16 cellular contexts compared by ENCODE assay signal in genomic region chr1:94006604-94007003, GRCh38.
DNase-seq lines count a peak whose midpoint lies in the region; ATAC-seq and TF ChIP-seq lines count a peak whose summit lies in the region.
"Had no signal": no experiment of that assay in that cellular context is flagged by ENCODE, and none has a peak within 500 bp of the region (broad histone marks: within the 10 kb centered on the region; RNA-seq: fewer than 3 reads in every experiment).

No MANE protein-coding gene starts in this region.

- POLR2A ChIA-PET in activated CD4-positive, alpha-beta memory T cell treated with anti-CD3 and anti-CD28 coated beads, Interleukin-2, amount 10 ng/mL, durations not matched to agents 7 days and 5 days (lab: Charles Lee): no interaction called here
- POLR2A ChIA-PET in CD4-positive, alpha-beta T cell (lab: Charles Lee): no interaction called here
- POLR2A ChIA-PET in RWPE1 (lab: Yijun Ruan, JAX; ENCODE audit: low non-redundant PET): no interaction called here

- H3K9me3 Mint-ChIP-seq in activated CD4-positive, alpha-beta memory T cell treated with anti-CD3 and anti-CD28 coated beads, Interleukin-2, amount 10 ng/mL, durations not matched to agents 7 days and 5 days: no peaks in the 10 kb centered on the region
- H3K9me3 Mint-ChIP-seq in CD4-positive, alpha-beta T cell: no peaks in the 10 kb centered on the region
- H3K9me3 Mint-ChIP-seq: CD8-positive, alpha-beta T cell had no signal

- CTCF ChIA-PET in activated CD4-positive, alpha-beta memory T cell treated with anti-CD3 and anti-CD28 coated beads, Interleukin-2, amount 10 ng/mL, durations not matched to agents 7 days and 5 days (lab: Charles Lee): interaction anchor here (1.5 kb wide), 1 partner anchor 33 kb away, joined by 3 read pairs; no protein-coding TSS in a partner anchor
- CTCF ChIA-PET in CD4-positive, alpha-beta T cell (lab: Charles Lee): no interaction called here
- CTCF ChIA-PET in RWPE1 (lab: Yijun Ruan, JAX): interaction anchor here (0.6 kb wide), 1 partner anchor 26 kb away, joined by 5 read pairs; no protein-coding TSS in a partner anchor

- DNase-seq in right atrium auricular region (ENCODE audit: low spot score): peak; percentile 21
- DNase-seq in heart right ventricle: no peak
- peak; percentile 75 for DNase-seq in RPMI7951 (ENCODE audit: low read depth)
- peak; percentile 7 for DNase-seq in renal cortical epithelial cell (ENCODE audit: low read depth)
- DNase-seq in activated CD4-positive, alpha-beta memory T cell treated with anti-CD3 and anti-CD28 coated beads, Interleukin-2, amount 10 ng/mL, durations not matched to agents 7 days and 5 days: no peak
- no peak for DNase-seq in CD4-positive, alpha-beta T cell
- no peak for DNase-seq in RWPE1 (ENCODE audit: low spot score)
- DNase-seq: BE2C; CD8-positive, alpha-beta T cell; COR-L47; DMS53; GF-D8; GM23248 had no signal

- 40 to 68% methylated on average over 2 of the region's 2 CpGs for WGBS in heart right ventricle, 2 donors

- no peaks in the 10 kb centered on the region for H3K27me3 ChIP-seq in right atrium auricular region
- peaks cover 0 to 3% (median 0%) of the 10 kb centered on the region in 7 donors for H3K27me3 ChIP-seq in heart right ventricle
- H3K27me3 ChIP-seq in CD4-positive, alpha-beta T cell (ENCODE audit: control insufficient read depth, insufficient read depth, low read length): peaks cover 7% of the 10 kb centered on the region
- H3K27me3 ChIP-seq: BE2C had no signal

- intact Hi-C loops in heart right ventricle (cut with DNase I): no loop called here
- intact Hi-C loops in CD4-positive, alpha-beta T cell (cut with DNase I, micrococcal nuclease): no loop called here

- H3K36me3 ChIP-seq in right atrium auricular region (no peaks in the 10 kb centered on the region), heart right ventricle (no peaks in the 10 kb centered on the region)
- H3K36me3 ChIP-seq: BE2C had no signal

- H3K4me1 ChIP-seq in right atrium auricular region: no peaks in the 10 kb centered on the region
- H3K4me1 ChIP-seq in heart right ventricle: no peaks in the 10 kb centered on the region
- H3K4me1 ChIP-seq: BE2C had no signal

- no peak overlapping the region for H3K27ac Mint-ChIP-seq in activated CD4-positive, alpha-beta memory T cell treated with anti-CD3 and anti-CD28 coated beads, Interleukin-2, amount 10 ng/mL, durations not matched to agents 7 days and 5 days
- no peak overlapping the region for H3K27ac Mint-ChIP-seq in CD4-positive, alpha-beta T cell
- H3K27ac Mint-ChIP-seq: CD8-positive, alpha-beta T cell had no signal

- H3K27me3 Mint-ChIP-seq in activated CD4-positive, alpha-beta memory T cell treated with anti-CD3 and anti-CD28 coated beads, Interleukin-2, amount 10 ng/mL, durations not matched to agents 7 days and 5 days: peaks cover 46% of the 10 kb centered on the region
- peaks cover 4% of the 10 kb centered on the region for H3K27me3 Mint-ChIP-seq in CD4-positive, alpha-beta T cell

- TF ChIP-seq CTCF in right atrium auricular region (IDR thresholded peaks at IDR 0.05): no peak
- TF ChIP-seq CTCF in heart right ventricle (IDR thresholded peaks at IDR 0.05): no peak
- TF ChIP-seq CTCF in CD4-positive, alpha-beta T cell (IDR thresholded peaks at IDR 0.05): no peak
- no peak for TF ChIP-seq CTCF in RWPE1 (conservative IDR thresholded peaks at IDR 0.05; ENCODE audit: low read depth)

- H3K4me3 ChIP-seq in right atrium auricular region (no peak overlapping the region), heart right ventricle (no peak overlapping the region)
- H3K4me3 ChIP-seq: GM23248 had no signal

- no peak for ATAC-seq in heart right ventricle
- no peak for ATAC-seq in CD4-positive, alpha-beta T cell (ENCODE audit: poor library complexity)
- ATAC-seq: CD8-positive, alpha-beta T cell; HCT116 had no signal

- no peaks in the 10 kb centered on the region for H3K4me1 Mint-ChIP-seq in activated CD4-positive, alpha-beta memory T cell treated with anti-CD3 and anti-CD28 coated beads, Interleukin-2, amount 10 ng/mL, durations not matched to agents 7 days and 5 days
- no peaks in the 10 kb centered on the region for H3K4me1 Mint-ChIP-seq in CD4-positive, alpha-beta T cell (ENCODE audit: low read depth)

- H3K9me3 ChIP-seq in right atrium auricular region (no peaks in the 10 kb centered on the region), heart right ventricle (no peaks in the 10 kb centered on the region)
- H3K9me3 ChIP-seq in CD4-positive, alpha-beta T cell (ENCODE audit: control insufficient read depth, low read length): no peaks in the 10 kb centered on the region
- H3K9me3 ChIP-seq: BE2C had no signal

- no peak overlapping the region for H3K4me3 Mint-ChIP-seq in activated CD4-positive, alpha-beta memory T cell treated with anti-CD3 and anti-CD28 coated beads, Interleukin-2, amount 10 ng/mL, durations not matched to agents 7 days and 5 days
- H3K4me3 Mint-ChIP-seq in CD4-positive, alpha-beta T cell: no peak overlapping the region
- H3K4me3 Mint-ChIP-seq: CD8-positive, alpha-beta T cell had no signal

- no peaks in the 10 kb centered on the region for H3K36me3 Mint-ChIP-seq in activated CD4-positive, alpha-beta memory T cell treated with anti-CD3 and anti-CD28 coated beads, Interleukin-2, amount 10 ng/mL, durations not matched to agents 7 days and 5 days (ENCODE audit: low read depth)
- H3K36me3 Mint-ChIP-seq in CD4-positive, alpha-beta T cell (ENCODE audit: low read depth): no peaks in the 10 kb centered on the region
- H3K36me3 Mint-ChIP-seq: CD8-positive, alpha-beta T cell had no signal

- H3K27ac ChIP-seq in right atrium auricular region (no peak overlapping the region), heart right ventricle (no peak overlapping the region), RWPE1 (no peak overlapping the region)
- no peak overlapping the region for H3K27ac ChIP-seq in CD4-positive, alpha-beta T cell (ENCODE audit: low read depth, low read length)
- H3K27ac ChIP-seq: C4-2B, GM23248, HL-60 had no signal

Comparison
In these comparisons a context has a peak if more than half of its experiments do, and no peak if none do; other contexts are left out.
1. DNase-seq: peak in right atrium auricular region (single experiment), RPMI7951 (single experiment) and renal cortical epithelial cell (single experiment); none in heart right ventricle (0 of 2), activated CD4-positive, alpha-beta memory T cell treated with anti-CD3 and anti-CD28 coated beads, Interleukin-2, amount 10 ng/mL, durations not matched to agents 7 days and 5 days (single experiment), CD4-positive, alpha-beta T cell (0 of 10) and RWPE1 (single experiment).